In the genomic region with DNA sequence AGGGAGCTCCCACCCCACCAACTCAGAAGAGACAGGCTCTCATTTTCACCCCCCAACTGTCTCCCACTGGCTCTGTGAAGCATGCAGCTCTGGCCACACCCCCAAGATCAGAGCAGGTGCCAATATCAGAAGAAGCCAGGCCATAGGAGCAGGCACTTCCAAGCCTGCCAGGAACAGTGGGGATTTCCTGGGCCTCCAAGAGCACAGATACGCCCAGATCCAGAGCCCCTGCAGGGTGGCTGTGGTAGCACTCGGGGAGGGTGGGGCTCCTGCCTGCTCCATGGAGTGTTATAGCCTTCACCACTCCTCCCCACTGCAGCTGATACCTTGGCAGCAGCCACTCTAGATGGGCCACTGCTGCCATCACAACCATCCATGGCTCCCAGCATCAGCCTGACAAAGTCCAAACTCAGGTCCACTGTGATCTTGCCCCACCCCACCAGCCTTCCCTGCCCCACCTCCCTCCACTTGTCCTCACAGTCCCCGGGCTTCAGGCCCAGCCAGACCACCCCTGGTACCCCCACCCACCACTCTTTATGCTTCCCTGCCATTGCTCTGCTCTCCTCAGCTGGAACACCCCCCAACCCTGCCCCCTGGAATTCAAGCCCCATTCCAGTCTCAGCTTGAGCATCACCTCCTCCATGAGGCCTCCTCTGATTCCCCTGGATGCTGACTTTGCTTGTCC, we compare ENCODE assay signal across 17 cellular contexts.
"Had no signal": no experiment of that assay in that cellular context is flagged by ENCODE, and none has a peak within 500 bp of the region (broad histone marks: within the 10 kb centered on the region; RNA-seq: fewer than 3 reads in every experiment).

No MANE protein-coding gene starts in this region.

- H3K27me3 ChIP-seq: right atrium auricular region, transverse colon had no signal

- H3K27ac ChIP-seq: right atrium auricular region, transverse colon had no signal

- H3K4me3 ChIP-seq: right atrium auricular region, skin epidermis, transverse colon had no signal

- DNase-seq: activated CD4-positive, alpha-beta T cell treated with anti-CD3 and anti-CD28 coated beads for 1 hour; activated CD4-positive, alpha-beta T cell treated with anti-CD3 and anti-CD28 coated beads, Interleukin-2, amount 50 U/mL, for 4 hours; activated gamma-delta T cell treated with Interleukin-2 at 50 U/mL for 16 hours; amniotic stem cell; caudate nucleus; cortex of kidney; effector memory CD4-positive, alpha-beta T cell; foreskin melanocyte; mesendoderm; occipital lobe; stimulated activated CD4-positive, alpha-beta T cell treated with anti-CD3 and anti-CD28 coated beads, Interleukin-4, amount 100 ng/mL, for 4 hours; stimulated activated naive CD8-positive, alpha-beta T cell treated with anti-CD3 and anti-CD28 coated beads, Interleukin-15, Interleukin-2, amounts not matched to agents 100 U/mL and 50 U/mL, for 24 hours; T-helper 9 cell; transverse colon had no signal

- ATAC-seq: natural killer cell treated with Interleukin-12 subunit alpha and Interleukin-12 subunit beta and Interleukin-15 and Interleukin-18, amount 100 ng/mL, for 72 hours; stimulated activated naive CD8-positive, alpha-beta T cell treated with anti-CD3 and anti-CD28 coated beads, Interleukin-15, Interleukin-2, amounts not matched to agents 100 U/mL and 50 U/mL, for 24 hours had no signal
